ENCODE assay signal across 11 cellular contexts in the genomic region with DNA sequence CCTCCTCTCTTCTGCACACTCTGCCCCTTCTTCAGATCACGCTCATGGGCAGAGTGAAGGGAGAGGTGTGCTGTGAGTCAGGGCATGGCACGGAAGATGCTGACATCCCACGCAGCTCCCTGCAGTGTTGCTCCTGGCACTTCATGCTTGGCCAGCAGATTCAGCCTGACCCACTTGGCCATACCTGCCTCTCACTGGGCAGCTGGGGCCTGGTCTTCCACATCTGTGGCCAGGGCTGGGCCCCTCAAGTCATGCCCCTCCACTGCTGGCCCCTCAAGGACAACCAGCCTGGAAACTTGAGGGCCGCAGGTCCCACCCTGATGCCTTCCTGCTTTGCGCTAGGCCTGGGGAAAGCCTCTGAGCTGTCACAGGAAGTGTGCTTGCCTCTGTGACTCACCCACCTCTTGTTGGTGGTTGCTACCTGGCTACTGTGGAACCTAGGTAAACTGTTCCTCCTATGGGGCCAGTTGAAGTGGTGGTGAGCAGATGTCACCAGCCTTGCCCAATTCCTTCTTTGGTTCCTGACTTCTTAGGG. TPM values are rescaled to one million over a fixed set of nuclear protein-coding genes. Genes with fewer than 3 reads are reported as not detected.
DNase-seq lines count a peak whose midpoint lies in the region; ATAC-seq and TF ChIP-seq lines count a peak whose summit lies in the region.
"Had no signal": no experiment of that assay in that cellular context is flagged by ENCODE, and none has a peak within 500 bp of the region (broad histone marks: within the 10 kb centered on the region; RNA-seq: fewer than 3 reads in every experiment).

No MANE protein-coding gene starts in this region.

- TF ChIP-seq CTCF in upper lobe of right lung (IDR thresholded peaks at IDR 0.05), result no peak
- TF ChIP-seq CTCF in neural progenitor cell (IDR thresholded peaks at IDR 0.05), result no peak

- H3K79me1 ChIP-seq in trophoblast cell (ENCODE audit: low read length), result no peaks in the 10 kb centered on the region

- no peak overlapping the region for H3K14ac ChIP-seq in trophoblast cell (ENCODE audit: low read length)

- H3K23ac ChIP-seq in trophoblast cell (ENCODE audit: low read length), result no peak overlapping the region

- H3K27ac ChIP-seq in trophoblast cell (ENCODE audit: low read depth, low read length) (no peak overlapping the region), upper lobe of right lung (no peak overlapping the region), neural progenitor cell (no peak overlapping the region)
- H3K27ac ChIP-seq: A549, gastroesophageal sphincter, SK-N-MC had no signal

- ATAC-seq in upper lobe of right lung (peak; percentile 48), GM18861 (IDR thresholded peaks at IDR 0.05; ENCODE audit: unreplicated experiment) (no peak), Right ventricle myocardium inferior (no peak)
- ATAC-seq: A549, gastroesophageal sphincter had no signal

- H4K8ac ChIP-seq in trophoblast cell (ENCODE audit: low read depth, low read length), result no peak overlapping the region

- H2AFZ ChIP-seq in trophoblast cell (ENCODE audit: insufficient read depth, low read length, poor library complexity) (no peak overlapping the region), neural progenitor cell (replicated peaks) (no peak overlapping the region)

- no peaks in the 10 kb centered on the region for H3K27me3 ChIP-seq in trophoblast cell (ENCODE audit: insufficient read depth, low read length)
- H3K27me3 ChIP-seq in upper lobe of right lung, result no peaks in the 10 kb centered on the region
- H3K27me3 ChIP-seq in neural progenitor cell, result no peaks in the 10 kb centered on the region
- H3K27me3 ChIP-seq: gastroesophageal sphincter had no signal

- H3K4me1 ChIP-seq in trophoblast cell (ENCODE audit: control insufficient read depth in 1 of 2, insufficient read depth in 2 of 2, low read length in 2 of 2) (peaks cover 5 to 7% of the 10 kb centered on the region in 2 experiments), upper lobe of right lung (no peaks in the 10 kb centered on the region), neural progenitor cell (peaks cover 13% of the 10 kb centered on the region)
- H3K4me1 ChIP-seq: A549, gastroesophageal sphincter had no signal

- no peak overlapping the region for H3K27ac Mint-ChIP-seq in neural progenitor cell

- H3K4ac ChIP-seq in trophoblast cell (ENCODE audit: low read depth, low read length), result no peak overlapping the region

- no peak overlapping the region for H3K18ac ChIP-seq in trophoblast cell (ENCODE audit: low read length)

- no peak overlapping the region for H2BK5ac ChIP-seq in trophoblast cell (ENCODE audit: low read depth, low read length, poor library complexity)

- H3K4me1 Mint-ChIP-seq in neural progenitor cell, result peaks cover 20% of the 10 kb centered on the region

- H3K4me3 ChIP-seq in trophoblast cell (ENCODE audit: low read depth, low read length) (peak overlapping the region; percentile 26), upper lobe of right lung (no peak overlapping the region), neural progenitor cell (no peak overlapping the region)
- H3K4me3 ChIP-seq: A549, gastroesophageal sphincter, SK-N-MC had no signal

- no peak overlapping the region for H2BK120ac ChIP-seq in trophoblast cell (ENCODE audit: insufficient read depth, low read length, poor library complexity)

- H4K91ac ChIP-seq in trophoblast cell (ENCODE audit: low read depth, low read length), result no peak overlapping the region

- H2BK12ac ChIP-seq in trophoblast cell (ENCODE audit: low read length), result no peak overlapping the region

- peaks cover 16% of the 10 kb centered on the region for H3F3A ChIP-seq in neural progenitor cell (ENCODE audit: low read depth)

- no peak overlapping the region for H2AK5ac ChIP-seq in trophoblast cell (ENCODE audit: low read length)

- H4K12ac ChIP-seq in trophoblast cell (ENCODE audit: low read depth, low read length), result no peak overlapping the region

- H4K20me1 ChIP-seq in neural progenitor cell (ENCODE audit: low read depth), result no peaks in the 10 kb centered on the region

- peaks cover 5% of the 10 kb centered on the region for H3K27me3 Mint-ChIP-seq in neural progenitor cell (ENCODE audit: insufficient read depth, low read depth)

- H3K9me3 Mint-ChIP-seq in neural progenitor cell, result no peaks in the 10 kb centered on the region

- no peak overlapping the region for H3K9ac ChIP-seq in trophoblast cell (ENCODE audit: low read length)
- H3K9ac ChIP-seq in neural progenitor cell, result no peak overlapping the region

- H3K79me2 ChIP-seq in trophoblast cell (ENCODE audit: control insufficient read depth, insufficient read depth, low read length, poor library complexity), result no peaks in the 10 kb centered on the region
- no peaks in the 10 kb centered on the region for H3K79me2 ChIP-seq in neural progenitor cell (ENCODE audit: low read depth)

- H3K4me3 Mint-ChIP-seq in neural progenitor cell, result no peak overlapping the region

- intact Hi-C loops in upper lobe of right lung (cut with DNase I) (no loop called here), Right ventricle myocardium inferior (cut with DNase I) (no loop called here)

- DNase-seq in NCI-H510A treated with DMSO at 0.1 percent for 48 hours (lab: John Stamatoyannopoulos, UW) (peak; percentile 10), NCI-H510A (lab: John Stamatoyannopoulos, UW) (no peak), trophoblast cell (peak; percentile 48 to 52), upper lobe of right lung (no peak), Right ventricle myocardium inferior (ENCODE audit: missing footprints) (no peak), neural progenitor cell (ENCODE audit: low spot score) (no peak)
- DNase-seq in activated naive CD4-positive, alpha-beta T cell treated with anti-CD3 and anti-CD28 coated beads, Interleukin-2, amount 50 U/mL, for 16 hours, result peak; percentile 55

- no peaks in the 10 kb centered on the region for H3K36me3 Mint-ChIP-seq in neural progenitor cell

- H3K36me3 ChIP-seq in trophoblast cell (ENCODE audit: control insufficient read depth in 1 of 2, insufficient read depth in 2 of 2, low read length in 2 of 2) (no peaks in the 10 kb centered on the region), upper lobe of right lung (no peaks in the 10 kb centered on the region), neural progenitor cell (no peaks in the 10 kb centered on the region)
- H3K36me3 ChIP-seq: gastroesophageal sphincter had no signal

- no CpG with 5 or more reads among the region's 5 CpGs for WGBS in trophoblast cell (ENCODE audit: extremely low coverage, insufficient coverage, insufficient read length)

- H3K9me3 ChIP-seq in trophoblast cell (ENCODE audit: insufficient read depth, low read depth, low read length), result no peaks in the 10 kb centered on the region
- H3K9me3 ChIP-seq in upper lobe of right lung, result no peaks in the 10 kb centered on the region
- no peaks in the 10 kb centered on the region for H3K9me3 ChIP-seq in neural progenitor cell (ENCODE audit: low read depth)
- H3K9me3 ChIP-seq: A549, gastroesophageal sphincter had no signal

- H3K4me2 ChIP-seq in trophoblast cell (ENCODE audit: low read length), result no peak overlapping the region
- H3K4me2 ChIP-seq in neural progenitor cell, result no peak overlapping the region
- H3K4me2 ChIP-seq: A549 had no signal

RNA-seq across cellular contexts. Expression of a gene that starts 48.7 kb away (rescaled TPM):
- 0.29 and 0.34 TPM in 2 replicates for polyA plus RNA-seq in trophoblast cell (2013)
- total RNA-seq in upper lobe of right lung (0.43 TPM), Right ventricle myocardium inferior (0.27 TPM), neural progenitor cell (ENCODE audit: low replicate concordance) (0.17 and 0.53 TPM in 2 replicates)

Comparison
In these comparisons a context has a peak if more than half of its experiments do, and no peak if none do; other contexts are left out.
1. DNase-seq: peak in NCI-H510A treated with DMSO at 0.1 percent for 48 hours (single experiment), activated naive CD4-positive, alpha-beta T cell treated with anti-CD3 and anti-CD28 coated beads, Interleukin-2, amount 50 U/mL, for 16 hours (single experiment) and trophoblast cell (2 of 2); none in NCI-H510A (single experiment), upper lobe of right lung (single experiment), Right ventricle myocardium inferior (single experiment) and neural progenitor cell (single experiment).